In the genomic region with DNA sequence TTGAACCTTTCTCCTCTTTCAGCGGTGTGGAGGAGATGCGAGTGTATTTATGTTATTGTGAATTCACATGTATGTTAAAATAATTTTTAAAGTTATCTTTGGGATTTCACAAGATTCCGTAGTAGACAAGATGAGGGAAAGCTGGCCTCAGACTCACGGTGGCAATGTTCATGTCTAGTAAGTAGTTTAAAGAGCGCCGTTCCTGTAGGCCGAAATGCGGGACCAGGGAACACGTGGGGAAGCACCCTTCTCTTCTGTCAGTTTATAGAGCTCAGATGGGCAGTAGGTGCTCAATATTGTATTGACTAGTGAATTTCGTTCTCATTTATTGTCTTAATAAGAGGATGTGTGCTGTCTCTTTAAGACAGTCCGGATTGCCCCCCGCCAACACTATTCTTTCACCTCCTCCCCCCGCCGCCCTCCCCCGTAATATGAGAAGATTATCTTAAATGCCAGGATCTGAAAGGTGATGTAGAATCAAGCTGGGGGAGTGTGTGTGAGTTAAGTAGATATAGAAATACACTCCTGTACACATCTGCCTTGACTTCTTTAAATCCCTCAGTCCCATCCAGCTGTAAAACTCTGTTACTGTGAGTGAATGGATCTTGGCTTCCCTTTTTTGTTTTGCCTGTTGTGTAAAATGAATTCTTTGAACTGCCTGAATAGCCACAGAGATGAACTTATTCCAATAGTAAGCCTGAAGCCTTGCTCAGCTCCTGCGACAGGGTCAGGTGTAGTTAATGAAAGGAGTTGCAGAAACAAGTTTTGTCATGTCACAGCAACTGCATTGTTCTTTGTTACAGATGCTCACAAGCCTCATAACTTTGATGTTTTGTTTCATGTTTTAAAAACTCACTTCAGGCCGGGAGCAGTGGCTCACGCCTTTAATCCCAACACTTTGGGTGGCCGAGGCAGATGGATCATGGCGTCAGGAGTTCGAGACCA, we compare ENCODE assay signal across 8 cellular contexts. TPM values are rescaled to one million over a fixed set of nuclear protein-coding genes. Genes with fewer than 3 reads are reported as not detected.
A peak's percentile ranks its signal among the peaks of the same experiment; 100 is the strongest.
DNase-seq lines count a peak whose midpoint lies in the region; ATAC-seq lines count a peak whose summit lies in the region.

No MANE protein-coding gene starts in this region.

- H3K4me1 ChIP-seq in iPS-18a (ENCODE audit: control insufficient read depth, low read depth, low read length) (peaks cover 5% of the 10 kb centered on the region), stomach smooth muscle (ENCODE audit: control insufficient read depth, insufficient read depth, low read length) (peaks cover 16% of the 10 kb centered on the region)

- intact Hi-C loops in activated naive CD4-positive, alpha-beta T cell treated with anti-CD3 and anti-CD28 coated beads for 36 hours (cut with micrococcal nuclease), result loop anchor here (5.0 kb wide), 2 partner anchors 146 to 356 kb away; no protein-coding TSS in a partner anchor

- H3K27ac Mint-ChIP-seq in activated naive CD4-positive, alpha-beta T cell treated with anti-CD3 and anti-CD28 coated beads for 36 hours, result peak overlapping the region; percentile 79
- H3K27ac Mint-ChIP-seq in activated CD4-positive, alpha-beta memory T cell treated with anti-CD3 and anti-CD28 coated beads, Interleukin-2, amount 10 ng/mL, durations not matched to agents 7 days and 5 days, result peak overlapping the region; percentile 90

- H3K27me3 ChIP-seq in iPS-18a (ENCODE audit: control insufficient read depth, insufficient read depth, low read length) (no peaks in the 10 kb centered on the region), stomach smooth muscle (ENCODE audit: control insufficient read depth in 1 of 2, insufficient read depth in 2 of 2, low read length in 2 of 2) (no peaks in the 10 kb centered on the region)

- peak overlapping the region; percentile 90 for H3K4me3 Mint-ChIP-seq in activated naive CD4-positive, alpha-beta T cell treated with anti-CD3 and anti-CD28 coated beads for 36 hours
- H3K4me3 Mint-ChIP-seq in activated CD4-positive, alpha-beta memory T cell treated with anti-CD3 and anti-CD28 coated beads, Interleukin-2, amount 10 ng/mL, durations not matched to agents 7 days and 5 days, result peak overlapping the region; percentile 81

- H3K36me3 ChIP-seq in iPS-18a (ENCODE audit: control insufficient read depth, low read depth, low read length) (no peaks in the 10 kb centered on the region), stomach smooth muscle (ENCODE audit: control insufficient read depth in 2 of 2, insufficient read depth in 2 of 2, low read length in 2 of 2) (peaks cover 0 to 2% of the 10 kb centered on the region in 2 donors)

- POLR2A ChIA-PET in activated CD4-positive, alpha-beta memory T cell treated with anti-CD3 and anti-CD28 coated beads, Interleukin-2, amount 10 ng/mL, durations not matched to agents 7 days and 5 days (lab: Charles Lee), result interaction anchor here (0.7 to 3.1 kb wide), 8 partner anchors 9 to 91 kb away, joined by 3 to 26 read pairs (median 4); a partner anchor contains a TSS

- H3K27ac ChIP-seq in iPS-18a (ENCODE audit: low read length) (no peak overlapping the region), stomach smooth muscle (ENCODE audit: low read length) (peak overlapping the region; percentile 55)

- H3K4me3 ChIP-seq in iPS-18a (ENCODE audit: low read length) (peak overlapping the region; percentile 94), stomach smooth muscle (ENCODE audit: low read length in 2 of 2) (peak overlapping the region; percentile 77 to 90)

- H3K36me3 Mint-ChIP-seq in activated naive CD4-positive, alpha-beta T cell treated with anti-CD3 and anti-CD28 coated beads for 36 hours (ENCODE audit: low read depth), result peaks cover 6% of the 10 kb centered on the region
- H3K36me3 Mint-ChIP-seq in activated CD4-positive, alpha-beta memory T cell treated with anti-CD3 and anti-CD28 coated beads, Interleukin-2, amount 10 ng/mL, durations not matched to agents 7 days and 5 days (ENCODE audit: low read depth), result peaks cover 14% of the 10 kb centered on the region

- no peak for ATAC-seq in GM19035 (IDR thresholded peaks at IDR 0.05; ENCODE audit: unreplicated experiment)
- no peak for ATAC-seq in GM21360 (IDR thresholded peaks at IDR 0.05; ENCODE audit: unreplicated experiment)

- H3K27me3 Mint-ChIP-seq in activated naive CD4-positive, alpha-beta T cell treated with anti-CD3 and anti-CD28 coated beads for 36 hours (ENCODE audit: low read depth), result peaks cover 2% of the 10 kb centered on the region
- peaks cover 16% of the 10 kb centered on the region for H3K27me3 Mint-ChIP-seq in activated CD4-positive, alpha-beta memory T cell treated with anti-CD3 and anti-CD28 coated beads, Interleukin-2, amount 10 ng/mL, durations not matched to agents 7 days and 5 days

- no peaks in the 10 kb centered on the region for H3K9me3 ChIP-seq in iPS-18a (ENCODE audit: control insufficient read depth, low read depth, low read length)
- H3K9me3 ChIP-seq in stomach smooth muscle (ENCODE audit: control insufficient read depth in 2 of 2, low read length in 2 of 2), result no peaks in the 10 kb centered on the region

- DNase-seq in activated naive CD4-positive, alpha-beta T cell treated with anti-CD3 and anti-CD28 coated beads for 36 hours, result no peak
- no peak for DNase-seq in activated naive CD4-positive, alpha-beta T cell treated with Interleukin-2 at 50 U/mL for 16 hours
- DNase-seq in activated CD4-positive, alpha-beta memory T cell treated with anti-CD3 and anti-CD28 coated beads, Interleukin-2, amount 10 ng/mL, durations not matched to agents 7 days and 5 days, result no peak
- DNase-seq in NCI-H1092 (lab: John Stamatoyannopoulos, UW), result no peak

- peak overlapping the region; percentile 90 for H3K9ac ChIP-seq in iPS-18a (ENCODE audit: low read length)
- peak overlapping the region; percentile 87 to 94 for H3K9ac ChIP-seq in stomach smooth muscle (ENCODE audit: low read length in 2 of 2)

- H3K4me1 Mint-ChIP-seq in activated naive CD4-positive, alpha-beta T cell treated with anti-CD3 and anti-CD28 coated beads for 36 hours (ENCODE audit: low read depth), result peaks cover 27% of the 10 kb centered on the region
- H3K4me1 Mint-ChIP-seq in activated CD4-positive, alpha-beta memory T cell treated with anti-CD3 and anti-CD28 coated beads, Interleukin-2, amount 10 ng/mL, durations not matched to agents 7 days and 5 days, result peaks cover 28% of the 10 kb centered on the region

- CTCF ChIA-PET in activated naive CD4-positive, alpha-beta T cell treated with anti-CD3 and anti-CD28 coated beads for 36 hours (lab: Charles Lee), result interaction anchor here (0.8 to 1.2 kb wide), 2 partner anchors 10 to 89 kb away, joined by 3 read pairs; a partner anchor contains a TSS
- CTCF ChIA-PET in activated CD4-positive, alpha-beta memory T cell treated with anti-CD3 and anti-CD28 coated beads, Interleukin-2, amount 10 ng/mL, durations not matched to agents 7 days and 5 days (lab: Charles Lee), result interaction anchor here (0.5 to 0.8 kb wide), 2 partner anchors 95 to 813 kb away, joined by 3 read pairs; no protein-coding TSS in a partner anchor

- H3K9me3 Mint-ChIP-seq in activated naive CD4-positive, alpha-beta T cell treated with anti-CD3 and anti-CD28 coated beads for 36 hours, result no peaks in the 10 kb centered on the region
- no peaks in the 10 kb centered on the region for H3K9me3 Mint-ChIP-seq in activated CD4-positive, alpha-beta memory T cell treated with anti-CD3 and anti-CD28 coated beads, Interleukin-2, amount 10 ng/mL, durations not matched to agents 7 days and 5 days

RNA-seq across cellular contexts. Expression of a gene that starts 1.2 kb away (rescaled TPM):
- total RNA-seq in activated naive CD4-positive, alpha-beta T cell treated with anti-CD3 and anti-CD28 coated beads for 36 hours, result 10 to 100 TPM; 33.5 to 33.7 TPM
- 10 to 100 TPM; 79.5 to 80.7 TPM for total RNA-seq in activated CD4-positive, alpha-beta memory T cell treated with anti-CD3 and anti-CD28 coated beads, Interleukin-2, amount 10 ng/mL, durations not matched to agents 7 days and 5 days
